ENCODE assay signal across 19 cellular contexts in genomic region chr6:36862848-36863382, GRCh38. TPM values are rescaled to one million over a fixed set of nuclear protein-coding genes. Genes with fewer than 3 reads are reported as not detected.
DNase-seq lines count a peak whose midpoint lies in the region; ATAC-seq and TF ChIP-seq lines count a peak whose summit lies in the region.
"Had no signal": no experiment of that assay in that cellular context is flagged by ENCODE, and none has a peak within 500 bp of the region (broad histone marks: within the 10 kb centered on the region; RNA-seq: fewer than 3 reads in every experiment).

No MANE protein-coding gene starts in this region.

- H3K9me3 Mint-ChIP-seq in activated T-cell treated with anti-CD3 and anti-CD28 coated beads, Interleukin-2, amount 50 U/mL, for 24 hours, result no peaks in the 10 kb centered on the region
- no peaks in the 10 kb centered on the region for H3K9me3 Mint-ChIP-seq in CD4-positive, CD25-positive, alpha-beta regulatory T cell
- H3K9me3 Mint-ChIP-seq in activated CD4-positive, alpha-beta memory T cell treated with anti-CD3 and anti-CD28 coated beads, Interleukin-2, amount 10 ng/mL, durations not matched to agents 7 days and 5 days, result no peaks in the 10 kb centered on the region
- H3K9me3 Mint-ChIP-seq: CD4-positive, alpha-beta memory T cell had no signal

- H3K27me3 ChIP-seq in CD4-positive, CD25-positive, alpha-beta regulatory T cell (ENCODE audit: control insufficient read depth, insufficient read depth, low read length), result no peaks in the 10 kb centered on the region
- H3K27me3 ChIP-seq in foreskin keratinocyte, result no peaks in the 10 kb centered on the region
- H3K27me3 ChIP-seq: BE2C had no signal

- no peak for TF ChIP-seq CTCF in foreskin keratinocyte (conservative IDR thresholded peaks at IDR 0.05)

- no peak for ATAC-seq in CD4-positive, CD25-positive, alpha-beta regulatory T cell (ENCODE audit: low read depth in 2 of 2)
- ATAC-seq in foreskin keratinocyte (no peak), GM21786 (IDR thresholded peaks at IDR 0.05; ENCODE audit: unreplicated experiment) (no peak), HG02970 (IDR thresholded peaks at IDR 0.05; ENCODE audit: low FRiP score, unreplicated experiment) (no peak)

- peaks cover 59% of the 10 kb centered on the region for H3K4me1 Mint-ChIP-seq in activated T-cell treated with anti-CD3 and anti-CD28 coated beads, Interleukin-2, amount 50 U/mL, for 24 hours (ENCODE audit: low read depth)
- peaks cover 26 to 61% (median 49%) of the 10 kb centered on the region in 4 donors for H3K4me1 Mint-ChIP-seq in CD4-positive, CD25-positive, alpha-beta regulatory T cell
- H3K4me1 Mint-ChIP-seq in activated CD4-positive, alpha-beta memory T cell treated with anti-CD3 and anti-CD28 coated beads, Interleukin-2, amount 10 ng/mL, durations not matched to agents 7 days and 5 days, result peaks cover 64% of the 10 kb centered on the region

- POLR2A ChIA-PET in activated CD4-positive, alpha-beta memory T cell treated with anti-CD3 and anti-CD28 coated beads, Interleukin-2, amount 10 ng/mL, durations not matched to agents 7 days and 5 days (lab: Charles Lee), result interaction anchor here (1.4 to 2.9 kb wide), 2 partner anchors 10 to 12 kb away, joined by 6 to 26 read pairs; partner anchors contain the start of gene PPIL1

- no peaks in the 10 kb centered on the region for H3K9me3 ChIP-seq in CD4-positive, CD25-positive, alpha-beta regulatory T cell (ENCODE audit: control insufficient read depth in 2 of 2, low read length in 2 of 2)
- H3K9me3 ChIP-seq: BE2C had no signal

- H3K4me3 ChIP-seq in CD4-positive, CD25-positive, alpha-beta regulatory T cell (ENCODE audit: low read depth, low read length), result no peak overlapping the region
- H3K4me3 ChIP-seq: PC-9 had no signal

- peaks cover 14% of the 10 kb centered on the region for H3K36me3 ChIP-seq in CD4-positive, CD25-positive, alpha-beta regulatory T cell (ENCODE audit: control insufficient read depth, insufficient read depth, low read length)

- no peak overlapping the region for H3K27ac ChIP-seq in CD4-positive, CD25-positive, alpha-beta regulatory T cell (ENCODE audit: insufficient read depth, low read length, poor library complexity, severe bottlenecking)
- H3K27ac ChIP-seq in foreskin keratinocyte, result peak overlapping the region; percentile 64
- H3K27ac ChIP-seq: HL-60, PC-9 had no signal

- peaks cover 23% of the 10 kb centered on the region for H3K4me1 ChIP-seq in CD4-positive, CD25-positive, alpha-beta regulatory T cell (ENCODE audit: control insufficient read depth, insufficient read depth, low read length, poor library complexity, severe bottlenecking)
- H3K4me1 ChIP-seq in foreskin keratinocyte, result peaks cover 11% of the 10 kb centered on the region
- H3K4me1 ChIP-seq: BE2C had no signal

- H3K4me3 Mint-ChIP-seq in activated T-cell treated with anti-CD3 and anti-CD28 coated beads, Interleukin-2, amount 50 U/mL, for 24 hours, result no peak overlapping the region
- H3K4me3 Mint-ChIP-seq in CD4-positive, CD25-positive, alpha-beta regulatory T cell, result no peak overlapping the region
- H3K4me3 Mint-ChIP-seq in activated CD4-positive, alpha-beta memory T cell treated with anti-CD3 and anti-CD28 coated beads, Interleukin-2, amount 10 ng/mL, durations not matched to agents 7 days and 5 days, result no peak overlapping the region
- H3K4me3 Mint-ChIP-seq: CD4-positive, alpha-beta memory T cell had no signal

- CTCF ChIA-PET in activated CD4-positive, alpha-beta memory T cell treated with anti-CD3 and anti-CD28 coated beads, Interleukin-2, amount 10 ng/mL, durations not matched to agents 7 days and 5 days (lab: Charles Lee), result interaction anchor here (1.7 kb wide), 1 partner anchor 11 kb away, joined by 7 read pairs; the partner anchor contains the start of gene PPIL1

- H3K36me3 Mint-ChIP-seq in activated T-cell treated with anti-CD3 and anti-CD28 coated beads, Interleukin-2, amount 50 U/mL, for 24 hours (ENCODE audit: low read depth), result peaks cover 88% of the 10 kb centered on the region
- peaks cover 47% of the 10 kb centered on the region for H3K36me3 Mint-ChIP-seq in CD4-positive, CD25-positive, alpha-beta regulatory T cell
- H3K36me3 Mint-ChIP-seq in activated CD4-positive, alpha-beta memory T cell treated with anti-CD3 and anti-CD28 coated beads, Interleukin-2, amount 10 ng/mL, durations not matched to agents 7 days and 5 days (ENCODE audit: low read depth), result peaks cover 72% of the 10 kb centered on the region

- no peak for DNase-seq in activated T-cell treated with anti-CD3 and anti-CD28 coated beads, Interleukin-2, amount 50 U/mL, for 24 hours
- DNase-seq in activated T-cell treated with anti-CD3 and anti-CD28 coated beads for 4 hours (no peak), foreskin keratinocyte (no peak), amniotic stem cell (lab: John Stamatoyannopoulos, UW) (no peak)
- DNase-seq in CD4-positive, CD25-positive, alpha-beta regulatory T cell, result no peak
- no peak for DNase-seq in activated CD4-positive, alpha-beta memory T cell treated with anti-CD3 and anti-CD28 coated beads, Interleukin-2, amount 10 ng/mL, durations not matched to agents 7 days and 5 days
- DNase-seq: 8988T; BE2C; CD4-positive, alpha-beta memory T cell; MV-4-11; NCI-H1417; NCI-H1930; NCI-H2171 treated with DMSO at 0.1 percent for 48 hours; NCI-H774; PC-9 had no signal

- no peaks in the 10 kb centered on the region for H3K27me3 Mint-ChIP-seq in activated T-cell treated with anti-CD3 and anti-CD28 coated beads, Interleukin-2, amount 50 U/mL, for 24 hours
- H3K27me3 Mint-ChIP-seq in CD4-positive, CD25-positive, alpha-beta regulatory T cell, result no peaks in the 10 kb centered on the region
- H3K27me3 Mint-ChIP-seq in activated CD4-positive, alpha-beta memory T cell treated with anti-CD3 and anti-CD28 coated beads, Interleukin-2, amount 10 ng/mL, durations not matched to agents 7 days and 5 days, result no peaks in the 10 kb centered on the region
- H3K27me3 Mint-ChIP-seq: CD4-positive, alpha-beta memory T cell had no signal

- H3K27ac Mint-ChIP-seq in activated T-cell treated with anti-CD3 and anti-CD28 coated beads, Interleukin-2, amount 50 U/mL, for 24 hours, result peak overlapping the region; percentile 54
- peak overlapping the region; percentile 0 to 85 (median 17) for H3K27ac Mint-ChIP-seq in CD4-positive, CD25-positive, alpha-beta regulatory T cell
- peak overlapping the region; percentile 44 for H3K27ac Mint-ChIP-seq in activated CD4-positive, alpha-beta memory T cell treated with anti-CD3 and anti-CD28 coated beads, Interleukin-2, amount 10 ng/mL, durations not matched to agents 7 days and 5 days

RNA-seq across cellular contexts. Expression of gene PPIL1, which starts 11.7 kb away (rescaled TPM):
- total RNA-seq in CD4-positive, CD25-positive, alpha-beta regulatory T cell, result 6.1 TPM
- 10 to 100 TPM; 17.8 to 31.0 (median 24.0) TPM for polyA plus RNA-seq in CD4-positive, CD25-positive, alpha-beta regulatory T cell
- total RNA-seq in activated CD4-positive, alpha-beta memory T cell treated with anti-CD3 and anti-CD28 coated beads, Interleukin-2, amount 10 ng/mL, durations not matched to agents 7 days and 5 days, result 10 to 100 TPM; 22.8 to 24.3 TPM
- total RNA-seq in foreskin keratinocyte, result 61.6 and 65.7 TPM in 2 replicates
- polyA plus RNA-seq in foreskin keratinocyte, result 53.3 and 54.0 TPM in 2 replicates

RNA-seq across cellular contexts. Expression of gene C6orf89, which starts 22.8 kb away (rescaled TPM):
- 33.8 TPM for total RNA-seq in CD4-positive, CD25-positive, alpha-beta regulatory T cell
- 10 to 100 TPM; 39.8 to 49.1 (median 45.4) TPM for polyA plus RNA-seq in CD4-positive, CD25-positive, alpha-beta regulatory T cell
- 10 to 100 TPM; 51.8 to 53.8 TPM for total RNA-seq in activated CD4-positive, alpha-beta memory T cell treated with anti-CD3 and anti-CD28 coated beads, Interleukin-2, amount 10 ng/mL, durations not matched to agents 7 days and 5 days
- 31.8 and 32.7 TPM in 2 replicates for total RNA-seq in foreskin keratinocyte
- 15.7 and 16.9 TPM in 2 replicates for polyA plus RNA-seq in foreskin keratinocyte

RNA-seq across cellular contexts. Expression of gene CPNE5, which starts 23.7 kb away (rescaled TPM):
- total RNA-seq in CD4-positive, CD25-positive, alpha-beta regulatory T cell, result 4.3 TPM
- 1 to 10 TPM in 1 of 4 donors, under 1 TPM in 3; 0.16 to 2.5 (median 0.78) TPM for polyA plus RNA-seq in CD4-positive, CD25-positive, alpha-beta regulatory T cell
- 1 to 10 TPM; 4.0 TPM for total RNA-seq in activated CD4-positive, alpha-beta memory T cell treated with anti-CD3 and anti-CD28 coated beads, Interleukin-2, amount 10 ng/mL, durations not matched to agents 7 days and 5 days
- 0.07 TPM in 1 of 2 replicates, not detected in the other for total RNA-seq in foreskin keratinocyte
- polyA plus RNA-seq in foreskin keratinocyte, result 0.08 TPM in 1 of 2 replicates, not detected in the other
- total RNA-seq: H4 had no signal
